In genomic region chr15:51828621-51829359, GRCh38 we compare ENCODE assay signal across 1 cellular context.
A peak's percentile ranks its signal among the peaks of the same experiment; 100 is the strongest.
TF ChIP-seq lines count a peak whose summit lies in the region.

No MANE protein-coding gene starts in this region.

TF ChIP-seq in K562, 482 proteins besides CTCF, POLR2A, EP300 and RAD21 (continued from another document and continues in another):
- TF ChIP-seq, protein P1, sequence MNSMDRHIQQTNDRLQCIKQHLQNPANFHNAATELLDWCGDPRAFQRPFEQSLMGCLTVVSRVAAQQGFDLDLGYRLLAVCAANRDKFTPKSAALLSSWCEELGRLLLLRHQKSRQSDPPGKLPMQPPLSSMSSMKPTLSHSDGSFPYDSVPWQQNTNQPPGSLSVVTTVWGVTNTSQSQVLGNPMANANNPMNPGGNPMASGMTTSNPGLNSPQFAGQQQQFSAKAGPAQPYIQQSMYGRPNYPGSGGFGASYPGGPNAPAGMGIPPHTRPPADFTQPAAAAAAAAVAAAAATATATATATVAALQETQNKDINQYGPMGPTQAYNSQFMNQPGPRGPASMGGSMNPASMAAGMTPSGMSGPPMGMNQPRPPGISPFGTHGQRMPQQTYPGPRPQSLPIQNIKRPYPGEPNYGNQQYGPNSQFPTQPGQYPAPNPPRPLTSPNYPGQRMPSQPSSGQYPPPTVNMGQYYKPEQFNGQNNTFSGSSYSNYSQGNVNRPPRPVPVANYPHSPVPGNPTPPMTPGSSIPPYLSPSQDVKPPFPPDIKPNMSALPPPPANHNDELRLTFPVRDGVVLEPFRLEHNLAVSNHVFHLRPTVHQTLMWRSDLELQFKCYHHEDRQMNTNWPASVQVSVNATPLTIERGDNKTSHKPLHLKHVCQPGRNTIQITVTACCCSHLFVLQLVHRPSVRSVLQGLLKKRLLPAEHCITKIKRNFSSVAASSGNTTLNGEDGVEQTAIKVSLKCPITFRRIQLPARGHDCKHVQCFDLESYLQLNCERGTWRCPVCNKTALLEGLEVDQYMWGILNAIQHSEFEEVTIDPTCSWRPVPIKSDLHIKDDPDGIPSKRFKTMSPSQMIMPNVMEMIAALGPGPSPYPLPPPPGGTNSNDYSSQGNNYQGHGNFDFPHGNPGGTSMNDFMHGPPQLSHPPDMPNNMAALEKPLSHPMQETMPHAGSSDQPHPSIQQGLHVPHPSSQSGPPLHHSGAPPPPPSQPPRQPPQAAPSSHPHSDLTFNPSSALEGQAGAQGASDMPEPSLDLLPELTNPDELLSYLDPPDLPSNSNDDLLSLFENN (IDR thresholded peaks at IDR 0.05; ENCODE audit: low read depth in 2 of 2, low read length in 2 of 2): 0 out of 4 replicates have a peak, but pooled peaks of 1 of the 2 experiments have one; percentile 25
- peak; percentile 62; the same call in 1 of the 2 replicates for TF ChIP-seq ZNF592 (IDR thresholded peaks at IDR 0.05)
- no peak for TF ChIP-seq ETV5 (CRISPR knock-in tag; IDR thresholded peaks at IDR 0.05; ENCODE audit: low read depth)
- TF ChIP-seq, protein P2, sequence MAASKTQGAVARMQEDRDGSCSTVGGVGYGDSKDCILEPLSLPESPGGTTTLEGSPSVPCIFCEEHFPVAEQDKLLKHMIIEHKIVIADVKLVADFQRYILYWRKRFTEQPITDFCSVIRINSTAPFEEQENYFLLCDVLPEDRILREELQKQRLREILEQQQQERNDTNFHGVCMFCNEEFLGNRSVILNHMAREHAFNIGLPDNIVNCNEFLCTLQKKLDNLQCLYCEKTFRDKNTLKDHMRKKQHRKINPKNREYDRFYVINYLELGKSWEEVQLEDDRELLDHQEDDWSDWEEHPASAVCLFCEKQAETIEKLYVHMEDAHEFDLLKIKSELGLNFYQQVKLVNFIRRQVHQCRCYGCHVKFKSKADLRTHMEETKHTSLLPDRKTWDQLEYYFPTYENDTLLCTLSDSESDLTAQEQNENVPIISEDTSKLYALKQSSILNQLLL (CRISPR knock-in tag; IDR thresholded peaks at IDR 0.05; ENCODE audit: borderline replicate concordance): no peak
- peak; percentile 66 for TF ChIP-seq EP400 (IDR thresholded peaks at IDR 0.05)
- TF ChIP-seq TAF7 (tag; IDR thresholded peaks at IDR 0.05): 0 out of 2 replicates have a peak, but pooled peaks have one; percentile 6
- TF ChIP-seq ZFP30 (CRISPR knock-in tag; IDR thresholded peaks at IDR 0.05; ENCODE audit: borderline replicate concordance): no peak
- TF ChIP-seq SIX5 (IDR thresholded peaks at IDR 0.05; ENCODE audit: borderline replicate concordance in 1 of 2, insufficient read depth in 1 of 2, low read depth in 1 of 2, low read length in 2 of 2): no peak
- TF ChIP-seq HMG20B (CRISPR knock-in tag; IDR thresholded peaks at IDR 0.05): no peak
- peak; percentile 61 for TF ChIP-seq HDAC3 (IDR thresholded peaks at IDR 0.05; ENCODE audit: borderline replicate concordance, partially characterized antibody)
- no peak for TF ChIP-seq ZNF740 (CRISPR knock-in tag; IDR thresholded peaks at IDR 0.05)
- TF ChIP-seq ZNF740 (tag; IDR thresholded peaks at IDR 0.05): no peak
- no peak for TF ChIP-seq BCOR (IDR thresholded peaks at IDR 0.05)
- TF ChIP-seq MEIS2 (IDR thresholded peaks at IDR 0.05; ENCODE audit: partially characterized antibody): peak; percentile 99
- TF ChIP-seq, protein P3, sequence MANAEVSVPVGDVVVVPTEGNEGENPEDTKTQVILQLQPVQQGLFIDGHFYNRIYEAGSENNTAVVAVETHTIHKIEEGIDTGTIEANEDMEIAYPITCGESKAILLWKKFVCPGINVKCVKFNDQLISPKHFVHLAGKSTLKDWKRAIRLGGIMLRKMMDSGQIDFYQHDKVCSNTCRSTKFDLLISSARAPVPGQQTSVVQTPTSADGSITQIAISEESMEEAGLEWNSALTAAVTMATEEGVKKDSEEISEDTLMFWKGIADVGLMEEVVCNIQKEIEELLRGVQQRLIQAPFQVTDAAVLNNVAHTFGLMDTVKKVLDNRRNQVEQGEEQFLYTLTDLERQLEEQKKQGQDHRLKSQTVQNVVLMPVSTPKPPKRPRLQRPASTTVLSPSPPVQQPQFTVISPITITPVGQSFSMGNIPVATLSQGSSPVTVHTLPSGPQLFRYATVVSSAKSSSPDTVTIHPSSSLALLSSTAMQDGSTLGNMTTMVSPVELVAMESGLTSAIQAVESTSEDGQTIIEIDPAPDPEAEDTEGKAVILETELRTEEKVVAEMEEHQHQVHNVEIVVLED (CRISPR knock-in tag; IDR thresholded peaks at IDR 0.05): no peak
- TF ChIP-seq, protein P4, sequence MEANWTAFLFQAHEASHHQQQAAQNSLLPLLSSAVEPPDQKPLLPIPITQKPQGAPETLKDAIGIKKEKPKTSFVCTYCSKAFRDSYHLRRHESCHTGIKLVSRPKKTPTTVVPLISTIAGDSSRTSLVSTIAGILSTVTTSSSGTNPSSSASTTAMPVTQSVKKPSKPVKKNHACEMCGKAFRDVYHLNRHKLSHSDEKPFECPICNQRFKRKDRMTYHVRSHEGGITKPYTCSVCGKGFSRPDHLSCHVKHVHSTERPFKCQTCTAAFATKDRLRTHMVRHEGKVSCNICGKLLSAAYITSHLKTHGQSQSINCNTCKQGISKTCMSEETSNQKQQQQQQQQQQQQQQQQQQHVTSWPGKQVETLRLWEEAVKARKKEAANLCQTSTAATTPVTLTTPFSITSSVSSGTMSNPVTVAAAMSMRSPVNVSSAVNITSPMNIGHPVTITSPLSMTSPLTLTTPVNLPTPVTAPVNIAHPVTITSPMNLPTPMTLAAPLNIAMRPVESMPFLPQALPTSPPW (CRISPR knock-in tag; IDR thresholded peaks at IDR 0.05): no peak
- TF ChIP-seq SPI1 (IDR thresholded peaks at IDR 0.05; ENCODE audit: borderline replicate concordance, low read depth, low read length): no peak
- TF ChIP-seq ARID1B (IDR thresholded peaks at IDR 0.05): peak; percentile 73
- no peak for TF ChIP-seq NFE2L1 (tag; IDR thresholded peaks at IDR 0.05; ENCODE audit: borderline replicate concordance, low read depth)
- 0 out of 2 replicates have a peak, but pooled peaks have one; percentile 76 for TF ChIP-seq ZNF766 (CRISPR knock-in tag; conservative IDR thresholded peaks at IDR 0.05)
- no peak for TF ChIP-seq ILF3 (IDR thresholded peaks at IDR 0.05; ENCODE audit: borderline replicate concordance)
- TF ChIP-seq RFX5 (IDR thresholded peaks at IDR 0.05; ENCODE audit: low read depth, low read length): no peak
- TF ChIP-seq MBD2 (IDR thresholded peaks at IDR 0.05; ENCODE audit: borderline replicate concordance, low read depth): no peak
- no peak for TF ChIP-seq SAFB2 (IDR thresholded peaks at IDR 0.05; ENCODE audit: borderline replicate concordance, low read depth, low read length, severe bottlenecking)
- no peak for TF ChIP-seq CHAMP1 (IDR thresholded peaks at IDR 0.05)
- peak; percentile 79 for TF ChIP-seq ATF3 (IDR thresholded peaks at IDR 0.05)
- no peak for TF ChIP-seq ATF3 (CRISPR knock-in tag; conservative IDR thresholded peaks at IDR 0.05)
- TF ChIP-seq CTBP1 (IDR thresholded peaks at IDR 0.05; ENCODE audit: borderline replicate concordance): peak; percentile 95
- TF ChIP-seq ZZZ3 (IDR thresholded peaks at IDR 0.05): no peak; the same call in 1 of the 2 replicates
- no peak for TF ChIP-seq BRCA1 (IDR thresholded peaks at IDR 0.05)
- no peak for TF ChIP-seq BRCA1 (CRISPR knock-in tag; IDR thresholded peaks at IDR 0.05)
- no peak for TF ChIP-seq RBM17 (IDR thresholded peaks at IDR 0.05; ENCODE audit: borderline replicate concordance, low read depth, low read length)
- no peak for TF ChIP-seq MEF2A (IDR thresholded peaks at IDR 0.05; ENCODE audit: control insufficient read depth, low read depth, low read length)
- TF ChIP-seq ETS2 (tag; IDR thresholded peaks at IDR 0.05; ENCODE audit: borderline replicate concordance, poor library complexity, severe bottlenecking): no peak
- no peak for TF ChIP-seq TRIM28 (IDR thresholded peaks at IDR 0.05)
- TF ChIP-seq CREM (IDR thresholded peaks at IDR 0.05; ENCODE audit: low read depth): peak; percentile 51
- TF ChIP-seq MTA1 (IDR thresholded peaks at IDR 0.05; ENCODE audit: borderline replicate concordance): 0 out of 2 replicates have a peak, but pooled peaks have one; percentile 25
- TF ChIP-seq CHD4 (IDR thresholded peaks at IDR 0.05; ENCODE audit: insufficient read depth, insufficient replicate concordance, low read depth, low read length, poor library complexity, severe bottlenecking): no peak
- peak in 1 of 2 experiments; percentile 42; a peak in 2 of 4 replicates for TF ChIP-seq TRIM24 (IDR thresholded peaks at IDR 0.05)
- peak; percentile 81 for TF ChIP-seq DPF2 (IDR thresholded peaks at IDR 0.05)
- no peak for TF ChIP-seq PTBP1 (IDR thresholded peaks at IDR 0.05; ENCODE audit: low read depth, low read length)
- TF ChIP-seq MYNN (IDR thresholded peaks at IDR 0.05): peak; percentile 49; the same call in 1 of the 2 replicates
- no peak for TF ChIP-seq MYNN (CRISPR knock-in tag; IDR thresholded peaks at IDR 0.05)
- 0 out of 2 replicates have a peak, but pooled peaks have one; percentile 44 for TF ChIP-seq BACH1 (tag; IDR thresholded peaks at IDR 0.05)
- no peak for TF ChIP-seq OTX1 (CRISPR knock-in tag; IDR thresholded peaks at IDR 0.05)
